ENCODE assay signal across 6 cellular contexts in genomic region chr19:17337675-17338439, GRCh38. TPM values are rescaled to one million over a fixed set of nuclear protein-coding genes. Genes with fewer than 3 reads are reported as not detected.
A peak's percentile ranks its signal among the peaks of the same experiment; 100 is the strongest.
DNase-seq lines count a peak whose midpoint lies in the region; ATAC-seq and TF ChIP-seq lines count a peak whose summit lies in the region.

No MANE protein-coding gene starts in this region.

- intact Hi-C loops in activated CD8-positive, alpha-beta T cell treated with anti-CD3 and anti-CD28 coated beads for 36 hours (cut with micrococcal nuclease), result no loop called here

- TF ChIP-seq CTCF in activated CD8-positive, alpha-beta T cell treated with anti-CD3 and anti-CD28 coated beads for 36 hours (IDR thresholded peaks at IDR 0.05), result no peak

- peaks cover 34% of the 10 kb centered on the region for H3K4me1 Mint-ChIP-seq in activated CD8-positive, alpha-beta T cell treated with anti-CD3 and anti-CD28 coated beads for 36 hours (ENCODE audit: low read depth)

- H3K4me3 Mint-ChIP-seq in activated CD8-positive, alpha-beta T cell treated with anti-CD3 and anti-CD28 coated beads for 36 hours, result peak overlapping the region; percentile 94

- peak overlapping the region; percentile 95 for H3K27ac Mint-ChIP-seq in activated CD8-positive, alpha-beta T cell treated with anti-CD3 and anti-CD28 coated beads for 36 hours

- peaks cover 7% of the 10 kb centered on the region for H3K36me3 Mint-ChIP-seq in activated CD8-positive, alpha-beta T cell treated with anti-CD3 and anti-CD28 coated beads for 36 hours (ENCODE audit: low read depth)

- POLR2A ChIA-PET in activated CD8-positive, alpha-beta T cell treated with anti-CD3 and anti-CD28 coated beads for 36 hours (lab: Charles Lee), result interaction anchor here (1.0 to 1.8 kb wide), 5 partner anchors 30 to 82 kb away, joined by 3 to 5 read pairs (median 3); partner anchors contain the start of gene MVB12A

- no peaks in the 10 kb centered on the region for H3K27me3 Mint-ChIP-seq in activated CD8-positive, alpha-beta T cell treated with anti-CD3 and anti-CD28 coated beads for 36 hours

- CTCF ChIA-PET in activated CD8-positive, alpha-beta T cell treated with anti-CD3 and anti-CD28 coated beads for 36 hours (lab: Charles Lee), result interaction anchor here (1.4 kb wide), 1 partner anchor 56 kb away, joined by 3 read pairs; the partner anchor contains the start of gene CCDC194

- DNase-seq in NCI-H2227 (lab: John Stamatoyannopoulos, UW; ENCODE audit: unreplicated experiment), result peak; percentile 26
- no peak for DNase-seq in NCI-H2227 treated with DMSO at 0.1 percent for 48 hours (lab: John Stamatoyannopoulos, UW)
- peak; percentile 55 for DNase-seq in activated CD8-positive, alpha-beta T cell treated with anti-CD3 and anti-CD28 coated beads for 36 hours
- DNase-seq in left kidney (ENCODE audit: low read depth, low spot score), result peak; percentile 59
- no peak for DNase-seq in AML-193 (lab: John Stamatoyannopoulos, UW)

- H3K9me3 Mint-ChIP-seq in activated CD8-positive, alpha-beta T cell treated with anti-CD3 and anti-CD28 coated beads for 36 hours, result no peaks in the 10 kb centered on the region

- ATAC-seq in activated CD8-positive, alpha-beta T cell treated with anti-CD3 and anti-CD28 coated beads for 36 hours, result no peak
- ATAC-seq in GM18517 (IDR thresholded peaks at IDR 0.05; ENCODE audit: unreplicated experiment), result no peak

RNA-seq across cellular contexts. Expression of gene GTPBP3, which starts 0.5 kb away (rescaled TPM):
- total RNA-seq in activated CD8-positive, alpha-beta T cell treated with anti-CD3 and anti-CD28 coated beads for 36 hours, result 10 to 100 TPM; 43.8 to 45.4 TPM

RNA-seq across cellular contexts. Expression of gene ANO8, which starts 3.2 kb away (rescaled TPM):
- 1 to 10 TPM; 5.4 TPM for total RNA-seq in activated CD8-positive, alpha-beta T cell treated with anti-CD3 and anti-CD28 coated beads for 36 hours

RNA-seq across cellular contexts. Expression of gene DDA1, which starts 28.5 kb away (rescaled TPM):
- 10 to 100 TPM; 25.4 to 33.2 TPM for total RNA-seq in activated CD8-positive, alpha-beta T cell treated with anti-CD3 and anti-CD28 coated beads for 36 hours

RNA-seq across cellular contexts. Expression of gene MRPL34, which starts 32.2 kb away (rescaled TPM):
- total RNA-seq in activated CD8-positive, alpha-beta T cell treated with anti-CD3 and anti-CD28 coated beads for 36 hours, result 100 to 1,000 TPM; 101 to 107 TPM

RNA-seq across cellular contexts. Expression of gene ABHD8, which starts 34.6 kb away (rescaled TPM):
- 1 to 10 TPM; 5.0 to 6.0 TPM for total RNA-seq in activated CD8-positive, alpha-beta T cell treated with anti-CD3 and anti-CD28 coated beads for 36 hours

Comparison
In these comparisons a context has a peak if more than half of its experiments do, and no peak if none do; other contexts are left out.
1. DNase-seq: peak in NCI-H2227 (single experiment), activated CD8-positive, alpha-beta T cell treated with anti-CD3 and anti-CD28 coated beads for 36 hours (single experiment) and left kidney (single experiment); none in NCI-H2227 treated with DMSO at 0.1 percent for 48 hours (single experiment) and AML-193 (0 of 2).